In the genomic region with DNA sequence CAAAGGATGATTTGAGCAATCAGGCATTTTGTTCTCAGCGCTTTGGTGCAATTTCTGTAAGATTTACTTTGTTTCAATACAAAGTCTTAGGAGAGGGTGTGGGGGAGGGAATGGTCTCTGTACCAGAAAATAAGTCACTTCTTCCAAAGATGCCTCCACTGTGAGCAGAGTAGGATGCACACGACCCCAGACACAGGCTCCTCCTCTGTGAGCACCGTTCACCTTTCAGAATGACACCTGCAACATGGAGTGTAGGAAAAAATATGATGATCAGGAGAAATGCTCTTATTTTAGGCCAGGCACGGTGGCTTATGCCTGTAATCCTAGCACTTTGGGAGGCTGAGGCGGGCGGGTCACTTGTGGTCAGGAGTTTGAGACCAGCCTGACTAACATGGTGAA, we compare ENCODE assay signal across 8 cellular contexts. TPM values are rescaled to one million over a fixed set of nuclear protein-coding genes. Genes with fewer than 3 reads are reported as not detected.
DNase-seq lines count a peak whose midpoint lies in the region; ATAC-seq and TF ChIP-seq lines count a peak whose summit lies in the region.
"Not testable (repeated sequence)": the region's sequence is repeated elsewhere in the genome, so short reads cannot be mapped to it uniquely, and the experiment has no call there.

No MANE protein-coding gene starts in this region.

- H3K4me1 ChIP-seq in HCT116 (ENCODE audit: control insufficient read depth in 1 of 2, insufficient read depth in 2 of 2, low read length in 2 of 2) (peaks cover 3 to 22% of the 10 kb centered on the region in 2 experiments; a peak in 3 of 4 replicates), SJSA1 (replicated peaks) (peaks cover 16% of the 10 kb centered on the region)

- peak overlapping the region; percentile 89 for H3K4me3 Mint-ChIP-seq in activated naive CD4-positive, alpha-beta T cell treated with anti-CD3 and anti-CD28 coated beads for 36 hours
- H3K4me3 Mint-ChIP-seq in effector memory CD8-positive, alpha-beta T cell = peak overlapping the region; percentile 98 to 99
- peak overlapping the region; percentile 98 for H3K4me3 Mint-ChIP-seq in natural killer cell treated with Interleukin-12 subunit alpha and Interleukin-12 subunit beta and Interleukin-15 and Interleukin-18, amount 100 ng/mL, for 72 hours

- peak; percentile 46 for ATAC-seq in HCT116
- not testable (repeated sequence) for ATAC-seq in effector memory CD8-positive, alpha-beta T cell (replicated peaks)
- ATAC-seq in natural killer cell treated with Interleukin-12 subunit alpha and Interleukin-12 subunit beta and Interleukin-15 and Interleukin-18, amount 100 ng/mL, for 72 hours = peak in 1 of 2 donors; percentile 29

- not testable (repeated sequence) for H4K20me1 ChIP-seq in HCT116 (ENCODE audit: insufficient read depth)

- POLR2A ChIA-PET in HCT116 (lab: Charles Lee) = not testable (repeated sequence)

- not testable (repeated sequence) for H3K9me2 ChIP-seq in HCT116 (ENCODE audit: insufficient read depth)

- H3K4me1 Mint-ChIP-seq in activated naive CD4-positive, alpha-beta T cell treated with anti-CD3 and anti-CD28 coated beads for 36 hours (ENCODE audit: low read depth) = peaks cover 34% of the 10 kb centered on the region
- H3K4me1 Mint-ChIP-seq in effector memory CD8-positive, alpha-beta T cell (ENCODE audit: low read depth in 2 of 2) = peaks cover 30 to 31% of the 10 kb centered on the region in 2 donors
- peaks cover 22 to 35% of the 10 kb centered on the region in 2 donors for H3K4me1 Mint-ChIP-seq in natural killer cell treated with Interleukin-12 subunit alpha and Interleukin-12 subunit beta and Interleukin-15 and Interleukin-18, amount 100 ng/mL, for 72 hours (ENCODE audit: low read depth in 2 of 2)

- H3K27ac ChIP-seq in HCT116 (ENCODE audit: low read depth, low read length) = peak overlapping the region; percentile 74
- H3K27ac ChIP-seq in SJSA1 = 0 out of 2 replicates have a peak overlapping the region, but pooled peaks have one; percentile 30

- H3K36me3 ChIP-seq in HCT116 (ENCODE audit: control insufficient read depth in 1 of 2, insufficient read depth in 2 of 2, low read length in 2 of 2); SJSA1: not testable (repeated sequence)

- not testable (repeated sequence) for H3K9me3 Mint-ChIP-seq in activated naive CD4-positive, alpha-beta T cell treated with anti-CD3 and anti-CD28 coated beads for 36 hours; effector memory CD8-positive, alpha-beta T cell; natural killer cell treated with Interleukin-12 subunit alpha and Interleukin-12 subunit beta and Interleukin-15 and Interleukin-18, amount 100 ng/mL, for 72 hours

- not testable (repeated sequence) for H3K36me3 Mint-ChIP-seq in activated naive CD4-positive, alpha-beta T cell treated with anti-CD3 and anti-CD28 coated beads for 36 hours (ENCODE audit: low read depth); natural killer cell treated with Interleukin-12 subunit alpha and Interleukin-12 subunit beta and Interleukin-15 and Interleukin-18, amount 100 ng/mL, for 72 hours
- peaks cover 22% of the 10 kb centered on the region for H3K36me3 Mint-ChIP-seq in effector memory CD8-positive, alpha-beta T cell (ENCODE audit: insufficient read depth)

- not testable (repeated sequence) for H3K27me3 ChIP-seq in HCT116 (ENCODE audit: insufficient read depth, low read length); SJSA1 (replicated peaks)

- intact Hi-C loops in HCT116 (cut with micrococcal nuclease) = not testable (repeated sequence)
- intact Hi-C loops in activated naive CD4-positive, alpha-beta T cell treated with anti-CD3 and anti-CD28 coated beads for 36 hours (cut with micrococcal nuclease) = loop anchor here (1.0 to 5.0 kb wide), 4 partner anchors 30 to 303 kb away; a partner anchor contains a TSS

- not testable (repeated sequence) for H3K27me3 Mint-ChIP-seq in activated naive CD4-positive, alpha-beta T cell treated with anti-CD3 and anti-CD28 coated beads for 36 hours (ENCODE audit: low read depth); effector memory CD8-positive, alpha-beta T cell; natural killer cell treated with Interleukin-12 subunit alpha and Interleukin-12 subunit beta and Interleukin-15 and Interleukin-18, amount 100 ng/mL, for 72 hours

- RAD21 ChIA-PET in HCT116 (lab: Charles Lee; ENCODE audit: low non-redundant PET in 1 of 2, low total read pairs in 2 of 2, uncharacterized antibody in 2 of 2, unreplicated experiment in 2 of 2) = interaction anchor here in 1 of 2 experiments (0.7 kb wide), 1 partner anchor 514 kb away, joined by 5 read pairs; no protein-coding TSS in a partner anchor

- peak overlapping the region; percentile 95 for H3K27ac Mint-ChIP-seq in activated naive CD4-positive, alpha-beta T cell treated with anti-CD3 and anti-CD28 coated beads for 36 hours
- peak overlapping the region; percentile 95 to 96 for H3K27ac Mint-ChIP-seq in effector memory CD8-positive, alpha-beta T cell
- peak overlapping the region; percentile 99 for H3K27ac Mint-ChIP-seq in natural killer cell treated with Interleukin-12 subunit alpha and Interleukin-12 subunit beta and Interleukin-15 and Interleukin-18, amount 100 ng/mL, for 72 hours

- not testable (repeated sequence) for DNase-seq in AG09309 (ENCODE audit: low read depth); HCT116 (ENCODE audit: low read depth, low spot score); SJSA1 (ENCODE audit: low read depth in 1 of 2, low spot score in 2 of 2); effector memory CD8-positive, alpha-beta T cell
- DNase-seq in activated naive CD4-positive, alpha-beta T cell treated with anti-CD3 and anti-CD28 coated beads for 36 hours = peak; percentile 48
- DNase-seq in natural killer cell treated with Interleukin-12 subunit alpha and Interleukin-12 subunit beta and Interleukin-15 and Interleukin-18, amount 100 ng/mL, for 72 hours (ENCODE audit: low spot score) = peak; percentile 8
- peak; percentile 36 for DNase-seq in stimulated activated CD8-positive, alpha-beta memory T cell treated with anti-CD3 and anti-CD28 coated beads, Interleukin-4, amount 100 ng/mL, for 48 hours

- peak overlapping the region; percentile 91 for H3K4me2 ChIP-seq in HCT116 (ENCODE audit: low read length)

- TF ChIP-seq CTCF in AG09309 (IDR thresholded peaks at IDR 0.05; ENCODE audit: control insufficient read depth, insufficient read depth, low read depth, low read length, missing control alignments); HCT116 (IDR thresholded peaks at IDR 0.05 in 2 of 3, conservative IDR thresholded peaks at IDR 0.05 in 1 of 3; ENCODE audit: borderline replicate concordance in 1 of 3, insufficient read depth in 1 of 3, low read depth in 2 of 3, low read length in 2 of 3): not testable (repeated sequence)

- H3K9me3 ChIP-seq in HCT116 (ENCODE audit: control insufficient read depth in 1 of 2, insufficient read depth in 1 of 2, low read depth in 1 of 2, low read length in 2 of 2); SJSA1 (replicated peaks); iPS-18c (ENCODE audit: control insufficient read depth, insufficient read depth, low read length): not testable (repeated sequence)

- TF ChIP-seq POLR2A in HCT116 (IDR thresholded peaks at IDR 0.05; ENCODE audit: borderline replicate concordance, extremely low read depth, insufficient read depth, insufficient read length) = not testable (repeated sequence)

- not testable (repeated sequence) for TF ChIP-seq RAD21 in HCT116 (IDR thresholded peaks at IDR 0.05; ENCODE audit: low read depth)

- H3K4me3 ChIP-seq in AG09309 (ENCODE audit: control insufficient read depth, low read depth, low read length) = peak overlapping the region; percentile 67
- peak overlapping the region; percentile 71 to 75 for H3K4me3 ChIP-seq in HCT116 (replicated peaks in 1 of 2; ENCODE audit: low read depth in 1 of 2, low read length in 2 of 2)
- H3K4me3 ChIP-seq in SJSA1 = peak overlapping the region; percentile 31
- H3K4me3 ChIP-seq in iPS-18c (ENCODE audit: insufficient read depth, low read depth, low read length) = peak overlapping the region; percentile 20; the same call in 1 of the 2 replicates

- not testable (repeated sequence) for BruUV-seq in HCT116 (replicated peaks; lab: Mats Ljungman, UMichigan)

- peak overlapping the region; percentile 73 for H3K9ac ChIP-seq in HCT116 (ENCODE audit: low read length)

- peaks cover 11% of the 10 kb centered on the region for H3K79me2 ChIP-seq in HCT116 (ENCODE audit: insufficient read depth, low read length)

- H2AFZ ChIP-seq in HCT116 (ENCODE audit: low read depth, low read length, poor library complexity, severe bottlenecking) = peak overlapping the region; percentile 57

- CTCF ChIA-PET in HCT116 (lab: Charles Lee) = not testable (repeated sequence)
- CTCF ChIA-PET in activated naive CD4-positive, alpha-beta T cell treated with anti-CD3 and anti-CD28 coated beads for 36 hours (lab: Charles Lee) = interaction anchor here (1.2 to 1.3 kb wide), 2 partner anchors 40 to 65 kb away, joined by 3 to 5 read pairs; no protein-coding TSS in a partner anchor

RNA-seq across cellular contexts. Expression of a gene that starts 0.7 kb away (rescaled TPM):
- total RNA-seq in HCT116 (2021; ENCODE audit: unreplicated experiment) = 40.2 TPM
- polyA plus RNA-seq in HCT116 (2012) = 34.2 and 37.9 TPM in 2 replicates
- 3.2 and 3.4 TPM in 2 replicates for total RNA-seq in SJSA1 (2014; rRNA removed; shearing (Covaris generic))
- total RNA-seq in activated naive CD4-positive, alpha-beta T cell treated with anti-CD3 and anti-CD28 coated beads for 36 hours = 10 to 100 TPM; 71.5 to 74.1 TPM
- total RNA-seq in natural killer cell treated with Interleukin-12 subunit alpha and Interleukin-12 subunit beta and Interleukin-15 and Interleukin-18, amount 100 ng/mL, for 72 hours = 100 to 1,000 TPM in 1 of 2 donors, 10 to 100 TPM in 1; 78.5 to 103 TPM

RNA-seq across cellular contexts. Expression of a gene that starts 6.2 kb away (rescaled TPM):
- total RNA-seq in HCT116 (2021; ENCODE audit: unreplicated experiment) = 3.3 TPM
- 1.1 and 1.8 TPM in 2 replicates for polyA plus RNA-seq in HCT116 (2012)
- 1.9 and 2.3 TPM in 2 replicates for total RNA-seq in SJSA1 (2014; rRNA removed; shearing (Covaris generic))
- 10 to 100 TPM; 18.8 to 19.5 TPM for total RNA-seq in activated naive CD4-positive, alpha-beta T cell treated with anti-CD3 and anti-CD28 coated beads for 36 hours
- 10 to 100 TPM; 37.6 to 40.1 TPM for total RNA-seq in natural killer cell treated with Interleukin-12 subunit alpha and Interleukin-12 subunit beta and Interleukin-15 and Interleukin-18, amount 100 ng/mL, for 72 hours

RNA-seq across cellular contexts. Expression of a gene that starts 25.9 kb away (rescaled TPM):
- total RNA-seq in HCT116 (2021; ENCODE audit: unreplicated experiment) = 11.1 TPM
- 7.9 and 9.7 TPM in 2 replicates for polyA plus RNA-seq in HCT116 (2012)
- total RNA-seq in SJSA1 (2014; rRNA removed; shearing (Covaris generic)) = 2.6 and 3.8 TPM in 2 replicates
- total RNA-seq in activated naive CD4-positive, alpha-beta T cell treated with anti-CD3 and anti-CD28 coated beads for 36 hours = 10 to 100 TPM; 12.3 to 12.4 TPM
- total RNA-seq in natural killer cell treated with Interleukin-12 subunit alpha and Interleukin-12 subunit beta and Interleukin-15 and Interleukin-18, amount 100 ng/mL, for 72 hours = 10 to 100 TPM; 21.7 to 31.6 TPM

RNA-seq across cellular contexts. Expression of a gene that starts 32.6 kb away (rescaled TPM):
- 10.3 TPM for total RNA-seq in HCT116 (2021; ENCODE audit: unreplicated experiment)
- polyA plus RNA-seq in HCT116 (2012) = 33.4 and 35.2 TPM in 2 replicates
- total RNA-seq in SJSA1 (2014; rRNA removed; shearing (Covaris generic)) = 3.5 and 9.4 TPM in 2 replicates
- 1 to 10 TPM; 5.5 to 6.0 TPM for total RNA-seq in activated naive CD4-positive, alpha-beta T cell treated with anti-CD3 and anti-CD28 coated beads for 36 hours
- 10 to 100 TPM in 1 of 2 donors, under 1 TPM in 1; 0.64 to 12.4 TPM for total RNA-seq in natural killer cell treated with Interleukin-12 subunit alpha and Interleukin-12 subunit beta and Interleukin-15 and Interleukin-18, amount 100 ng/mL, for 72 hours

RNA-seq across cellular contexts. Expression of a gene that starts 57.3 kb away (rescaled TPM):
- not detected for total RNA-seq in HCT116 (2021; ENCODE audit: unreplicated experiment)
- polyA plus RNA-seq in HCT116 (2012) = not detected in 2 replicates
- total RNA-seq in SJSA1 (2014; rRNA removed; shearing (Covaris generic)) = not detected in 2 replicates
- total RNA-seq in activated naive CD4-positive, alpha-beta T cell treated with anti-CD3 and anti-CD28 coated beads for 36 hours = not detected
- total RNA-seq in natural killer cell treated with Interleukin-12 subunit alpha and Interleukin-12 subunit beta and Interleukin-15 and Interleukin-18, amount 100 ng/mL, for 72 hours = 1 to 10 TPM in 1 of 2 donors, not detected in 1; 3.3 TPM

Comparison
In these comparisons a context has a peak if more than half of its experiments do, and no peak if none do; other contexts are left out.
1. H3K4me3 ChIP-seq: peak in every context shown above with its lines; median percentile 73 in HCT116; 67 in AG09309; 31 in SJSA1; 20 in iPS-18c.